Comparison of ENCODE assay signal across 8 cellular contexts in the genomic region with DNA sequence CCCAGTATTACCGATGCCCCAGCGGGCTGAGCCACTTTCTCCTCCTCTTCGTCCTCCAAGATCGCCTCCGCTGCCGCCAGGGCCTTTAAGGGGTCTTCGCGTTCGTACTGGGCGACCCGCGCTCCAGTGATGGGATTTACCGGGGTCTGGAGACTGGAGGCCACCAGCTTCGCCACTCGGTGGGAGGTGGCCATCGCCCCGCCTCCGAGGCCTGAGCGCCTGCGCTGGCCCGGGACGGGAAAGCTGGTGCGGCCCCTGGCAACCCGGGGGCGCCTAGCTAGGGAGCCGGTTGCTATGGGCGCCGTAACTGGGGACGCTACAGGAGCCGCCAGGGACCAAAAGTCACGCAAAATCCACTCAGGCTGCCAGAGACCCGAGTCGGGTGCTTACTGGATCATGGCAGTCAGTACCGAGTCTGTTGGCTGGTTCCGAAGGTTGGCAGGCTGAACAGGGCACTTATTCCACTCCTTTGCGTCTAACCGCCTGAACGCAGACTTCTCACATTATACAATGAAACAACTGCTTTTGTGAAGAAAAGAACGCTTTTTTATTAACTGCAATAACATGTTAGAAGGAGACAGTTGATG. TPM values are rescaled to one million over a fixed set of nuclear protein-coding genes. Genes with fewer than 3 reads are reported as not detected.
DNase-seq lines count a peak whose midpoint lies in the region; ATAC-seq and TF ChIP-seq lines count a peak whose summit lies in the region.

A gene with protein sequence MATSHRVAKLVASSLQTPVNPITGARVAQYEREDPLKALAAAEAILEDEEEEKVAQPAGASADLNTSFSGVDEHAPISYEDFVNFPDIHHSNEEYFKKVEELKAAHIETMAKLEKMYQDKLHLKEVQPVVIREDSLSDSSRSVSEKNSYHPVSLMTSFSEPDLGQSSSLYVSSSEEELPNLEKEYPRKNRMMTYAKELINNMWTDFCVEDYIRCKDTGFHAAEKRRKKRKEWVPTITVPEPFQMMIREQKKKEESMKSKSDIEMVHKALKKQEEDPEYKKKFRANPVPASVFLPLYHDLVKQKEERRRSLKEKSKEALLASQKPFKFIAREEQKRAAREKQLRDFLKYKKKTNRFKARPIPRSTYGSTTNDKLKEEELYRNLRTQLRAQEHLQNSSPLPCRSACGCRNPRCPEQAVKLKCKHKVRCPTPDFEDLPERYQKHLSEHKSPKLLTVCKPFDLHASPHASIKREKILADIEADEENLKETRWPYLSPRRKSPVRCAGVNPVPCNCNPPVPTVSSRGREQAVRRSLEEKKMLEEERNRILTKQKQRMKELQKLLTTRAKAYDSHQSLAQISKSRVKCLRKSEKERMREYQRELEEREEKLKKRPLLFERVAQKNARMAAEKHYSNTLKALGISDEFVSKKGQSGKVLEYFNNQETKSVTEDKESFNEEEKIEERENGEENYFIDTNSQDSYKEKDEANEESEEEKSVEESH (minus strand): TSS at position 213 of the 587 bp plus-strand sequence. CDS start 19 bp downstream, at position 194.

- H3K4me3 Mint-ChIP-seq in CD4-positive, alpha-beta T cell, result peak within 1 kb of the TSS; percentile 97
- H3K4me3 Mint-ChIP-seq in activated CD4-positive, alpha-beta memory T cell treated with anti-CD3 and anti-CD28 coated beads, Interleukin-2, amount 10 ng/mL, durations not matched to agents 7 days and 5 days, result peak within 1 kb of the TSS; percentile 86

- H3K9me3 Mint-ChIP-seq in CD4-positive, alpha-beta T cell, result no peaks in the 10 kb centered on the region
- H3K9me3 Mint-ChIP-seq in activated CD4-positive, alpha-beta memory T cell treated with anti-CD3 and anti-CD28 coated beads, Interleukin-2, amount 10 ng/mL, durations not matched to agents 7 days and 5 days, result no peaks in the 10 kb centered on the region

- H3K36me3 ChIP-seq in lower lobe of right lung, result no peaks in the 10 kb centered on the region

- TF ChIP-seq CTCF in CD4-positive, alpha-beta T cell (IDR thresholded peaks at IDR 0.05), result no peak
- no peak for TF ChIP-seq CTCF in lower lobe of right lung (IDR thresholded peaks at IDR 0.05)

- H3K36me3 Mint-ChIP-seq in CD4-positive, alpha-beta T cell (ENCODE audit: low read depth), result peaks cover 6% of the 10 kb centered on the region
- H3K36me3 Mint-ChIP-seq in activated CD4-positive, alpha-beta memory T cell treated with anti-CD3 and anti-CD28 coated beads, Interleukin-2, amount 10 ng/mL, durations not matched to agents 7 days and 5 days (ENCODE audit: low read depth), result no peaks in the 10 kb centered on the region

- intact Hi-C loops in CD4-positive, alpha-beta T cell (cut with DNase I, micrococcal nuclease), result loop anchor here (1.0 to 10.0 kb wide), 8 partner anchors 33 to 327 kb away; a partner anchor contains a TSS
- intact Hi-C loops in lower lobe of right lung (cut with DNase I), result no loop called here

- peak within 1 kb of the TSS; percentile 92 for H3K4me3 ChIP-seq in lower lobe of right lung

- peak; percentile 28 for ATAC-seq in CD4-positive, alpha-beta T cell (ENCODE audit: poor library complexity)
- ATAC-seq in GM19438 (IDR thresholded peaks at IDR 0.05; ENCODE audit: low read depth, unreplicated experiment), result peak; percentile 85
- ATAC-seq in HG03565 (IDR thresholded peaks at IDR 0.05; ENCODE audit: unreplicated experiment), result peak; percentile 56
- ATAC-seq in lower lobe of right lung, result peak; percentile 96 to 97

- peak; percentile 48 to 75 (median 62) for DNase-seq in CD4-positive, alpha-beta T cell
- DNase-seq in NCI-H748 (lab: John Stamatoyannopoulos, UW; ENCODE audit: unreplicated experiment) (peak; percentile 91), ecto neural progenitor cell (ENCODE audit: low spot score) (peak; percentile 93), lower lobe of right lung (peak; percentile 93)
- DNase-seq in activated CD4-positive, alpha-beta memory T cell treated with anti-CD3 and anti-CD28 coated beads, Interleukin-2, amount 10 ng/mL, durations not matched to agents 7 days and 5 days, result peak; percentile 81
- peak; percentile 12 to 55 (median 35) for DNase-seq in stimulated activated CD4-positive, alpha-beta T cell treated with anti-CD3 and anti-CD28 coated beads, TNF-alpha, amount 100 ng/mL, for 1 hour (ENCODE audit: low read depth in 3 of 3, low spot score in 1 of 3)

- POLR2A ChIA-PET in CD4-positive, alpha-beta T cell (lab: Charles Lee), result interaction anchor here (0.6 to 3.3 kb wide), 8 partner anchors 13 to 672 kb away, joined by 3 to 17 read pairs (median 3); a partner anchor contains a TSS
- POLR2A ChIA-PET in activated CD4-positive, alpha-beta memory T cell treated with anti-CD3 and anti-CD28 coated beads, Interleukin-2, amount 10 ng/mL, durations not matched to agents 7 days and 5 days (lab: Charles Lee), result interaction anchor here (0.8 to 3.6 kb wide), 6 partner anchors 12 to 316 kb away, joined by 3 to 15 read pairs (median 6); a partner anchor contains a TSS

- H3K27ac ChIP-seq in CD4-positive, alpha-beta T cell (ENCODE audit: low read depth, low read length), result peak within 1 kb of the TSS; percentile 79
- H3K27ac ChIP-seq in lower lobe of right lung, result peak within 1 kb of the TSS; percentile 80

- H3K27me3 Mint-ChIP-seq in CD4-positive, alpha-beta T cell, result no peaks in the 10 kb centered on the region
- no peaks in the 10 kb centered on the region for H3K27me3 Mint-ChIP-seq in activated CD4-positive, alpha-beta memory T cell treated with anti-CD3 and anti-CD28 coated beads, Interleukin-2, amount 10 ng/mL, durations not matched to agents 7 days and 5 days

- peaks cover 15% of the 10 kb centered on the region for H3K4me1 ChIP-seq in lower lobe of right lung

- H3K9me3 ChIP-seq in CD4-positive, alpha-beta T cell (ENCODE audit: control insufficient read depth, low read length), result no peaks in the 10 kb centered on the region
- no peaks in the 10 kb centered on the region for H3K9me3 ChIP-seq in lower lobe of right lung

- H3K27me3 ChIP-seq in CD4-positive, alpha-beta T cell (ENCODE audit: control insufficient read depth, insufficient read depth, low read length), result no peaks in the 10 kb centered on the region
- H3K27me3 ChIP-seq in lower lobe of right lung (ENCODE audit: low read depth), result no peaks in the 10 kb centered on the region

- peaks cover 16% of the 10 kb centered on the region for H3K4me1 Mint-ChIP-seq in CD4-positive, alpha-beta T cell (ENCODE audit: low read depth)
- H3K4me1 Mint-ChIP-seq in activated CD4-positive, alpha-beta memory T cell treated with anti-CD3 and anti-CD28 coated beads, Interleukin-2, amount 10 ng/mL, durations not matched to agents 7 days and 5 days, result peaks cover 25% of the 10 kb centered on the region

- CTCF ChIA-PET in CD4-positive, alpha-beta T cell (lab: Charles Lee), result interaction anchor here (0.7 to 1.2 kb wide), 2 partner anchors 34 to 52 kb away, joined by 3 read pairs; a partner anchor contains a TSS
- CTCF ChIA-PET in activated CD4-positive, alpha-beta memory T cell treated with anti-CD3 and anti-CD28 coated beads, Interleukin-2, amount 10 ng/mL, durations not matched to agents 7 days and 5 days (lab: Charles Lee), result no interaction called here

- peak within 1 kb of the TSS; percentile 94 for H3K27ac Mint-ChIP-seq in CD4-positive, alpha-beta T cell
- H3K27ac Mint-ChIP-seq in activated CD4-positive, alpha-beta memory T cell treated with anti-CD3 and anti-CD28 coated beads, Interleukin-2, amount 10 ng/mL, durations not matched to agents 7 days and 5 days, result peak within 1 kb of the TSS; percentile 77

RNA-seq across cellular contexts. Expression of the gene that starts here (rescaled TPM):
- total RNA-seq in CD4-positive, alpha-beta T cell, result 1 to 10 TPM in 1 of 2 experiments, under 1 TPM in 1; 0.91 to 1.0 TPM
- 1 to 10 TPM; 2.5 TPM for total RNA-seq in activated CD4-positive, alpha-beta memory T cell treated with anti-CD3 and anti-CD28 coated beads, Interleukin-2, amount 10 ng/mL, durations not matched to agents 7 days and 5 days
- 2.6 TPM for total RNA-seq in lower lobe of right lung

Comparison
In these comparisons a context has a peak if more than half of its experiments do, and no peak if none do; other contexts are left out.
1. Peak in every context shown above with its lines: DNase-seq, ATAC-seq, H3K4me3 ChIP-seq and H3K27ac ChIP-seq.
2. ATAC-seq: peak in every context shown above with its lines; median percentile 96 in lower lobe of right lung; 85 in GM19438; 56 in HG03565; 28 in CD4-positive, alpha-beta T cell.
3. DNase-seq: peak in every context shown above with its lines; median percentile 93 in ecto neural progenitor cell; 93 in lower lobe of right lung; 91 in NCI-H748; 81 in activated CD4-positive, alpha-beta memory T cell treated with anti-CD3 and anti-CD28 coated beads, Interleukin-2, amount 10 ng/mL, durations not matched to agents 7 days and 5 days; 62 in CD4-positive, alpha-beta T cell; 35 in stimulated activated CD4-positive, alpha-beta T cell treated with anti-CD3 and anti-CD28 coated beads, TNF-alpha, amount 100 ng/mL, for 1 hour.